8 cellular contexts compared by ENCODE assay signal in genomic region chr3:21752749-21753347, GRCh38. TPM values are rescaled to one million over a fixed set of nuclear protein-coding genes. Genes with fewer than 3 reads are reported as not detected.
DNase-seq lines count a peak whose midpoint lies in the region; ATAC-seq and TF ChIP-seq lines count a peak whose summit lies in the region.

No MANE protein-coding gene starts in this region.

- no peak overlapping the region for H3K27ac Mint-ChIP-seq in type B pancreatic cell
- H3K27ac Mint-ChIP-seq in activated T-cell treated with anti-CD3 and anti-CD28 coated beads, Interleukin-2, amount 50 U/mL, for 24 hours = no peak overlapping the region

- no peaks in the 10 kb centered on the region for H3K9me3 ChIP-seq in heart left ventricle

- H3K4me3 Mint-ChIP-seq in type B pancreatic cell = no peak overlapping the region
- no peak overlapping the region for H3K4me3 Mint-ChIP-seq in activated T-cell treated with anti-CD3 and anti-CD28 coated beads, Interleukin-2, amount 50 U/mL, for 24 hours

- no peak for TF ChIP-seq POLR2A in heart left ventricle (IDR thresholded peaks at IDR 0.05)

- WGBS in heart left ventricle, 4 donors = 15 to 25% (median 21%) methylated on average over 3 of the region's 3 CpGs

- H3K9me3 Mint-ChIP-seq in type B pancreatic cell = no peaks in the 10 kb centered on the region
- H3K9me3 Mint-ChIP-seq in activated T-cell treated with anti-CD3 and anti-CD28 coated beads, Interleukin-2, amount 50 U/mL, for 24 hours = peaks cover 3% of the 10 kb centered on the region

- peak overlapping the region in 3 of 12 donors; percentile 5 to 33 (median 13) for H3K27ac ChIP-seq in heart left ventricle

- no peaks in the 10 kb centered on the region for H3K27me3 ChIP-seq in heart left ventricle

- ATAC-seq in SK-N-SH treated with all-trans-retinoic acid at 6 μM for 48 hours (peak; percentile 60), heart left ventricle (peak in 3 of 4 donors; percentile 61 to 78 (median 75))

- DNase-seq in DMS 273 treated with DMSO at 0.1 percent for 48 hours (lab: John Stamatoyannopoulos, UW) (peak; percentile 60), HuH-7.5 (ENCODE audit: low spot score) (peak; percentile 16), heart left ventricle (peak in 3 of 5 donors; percentile 29 to 36 (median 29)), type B pancreatic cell (ENCODE audit: extremely low spot score, unreplicated experiment) (no peak), NCI-H345 treated with DMSO at 0.1 percent for 48 hours (lab: John Stamatoyannopoulos, UW; ENCODE audit: unreplicated experiment) (no peak)
- DNase-seq in activated effector memory CD4-positive, alpha-beta T cell treated with anti-CD3 and anti-CD28 coated beads, Interleukin-2, amount 50 U/mL, for 16 hours = no peak
- no peak for DNase-seq in activated T-cell treated with anti-CD3 and anti-CD28 coated beads, Interleukin-2, amount 50 U/mL, for 24 hours

- intact Hi-C loops in heart left ventricle (cut with DNase I) = loop anchor here (1.0 to 10.0 kb wide), 15 partner anchors 39 to 1241 kb away; no protein-coding TSS in a partner anchor

- H3K4me3 ChIP-seq in heart left ventricle = no peak overlapping the region

- H3K4me1 Mint-ChIP-seq in type B pancreatic cell (ENCODE audit: unreplicated experiment) = peaks cover 19% of the 10 kb centered on the region
- no peaks in the 10 kb centered on the region for H3K4me1 Mint-ChIP-seq in activated T-cell treated with anti-CD3 and anti-CD28 coated beads, Interleukin-2, amount 50 U/mL, for 24 hours (ENCODE audit: low read depth)

- no peaks in the 10 kb centered on the region for H3K36me3 Mint-ChIP-seq in type B pancreatic cell
- no peaks in the 10 kb centered on the region for H3K36me3 Mint-ChIP-seq in activated T-cell treated with anti-CD3 and anti-CD28 coated beads, Interleukin-2, amount 50 U/mL, for 24 hours (ENCODE audit: low read depth)

- peak; percentile 60 to 91 (median 76) for TF ChIP-seq CTCF in heart left ventricle (IDR thresholded peaks at IDR 0.05)
- TF ChIP-seq CTCF in type B pancreatic cell (conservative IDR thresholded peaks at IDR 0.05) = peak; percentile 73

- H3K27me3 Mint-ChIP-seq in type B pancreatic cell = peaks cover 23% of the 10 kb centered on the region
- H3K27me3 Mint-ChIP-seq in activated T-cell treated with anti-CD3 and anti-CD28 coated beads, Interleukin-2, amount 50 U/mL, for 24 hours = peaks cover 10% of the 10 kb centered on the region

- peaks cover 0 to 34% (median 5%) of the 10 kb centered on the region in 12 donors for H3K4me1 ChIP-seq in heart left ventricle

- no peaks in the 10 kb centered on the region for H3K36me3 ChIP-seq in heart left ventricle

TF ChIP-seq in SK-N-SH treated with all-trans-retinoic acid at 6 μM for 48 hours, 23 proteins besides CTCF, POLR2A, EP300 and RAD21:
- no peak for TF ChIP-seq TOX (CRISPR knock-in tag; IDR thresholded peaks at IDR 0.05; ENCODE audit: borderline replicate concordance)
- TF ChIP-seq PATZ1 (CRISPR knock-in tag; IDR thresholded peaks at IDR 0.05; ENCODE audit: borderline replicate concordance) = no peak
- no peak for TF ChIP-seq TCF4 (CRISPR knock-in tag; IDR thresholded peaks at IDR 0.05; ENCODE audit: borderline replicate concordance)
- no peak for TF ChIP-seq ZFP3 (CRISPR knock-in tag; IDR thresholded peaks at IDR 0.05)
- TF ChIP-seq ESRRG (CRISPR knock-in tag; IDR thresholded peaks at IDR 0.05) = no peak
- TF ChIP-seq SNAI2 (CRISPR knock-in tag; IDR thresholded peaks at IDR 0.05) = no peak

RNA-seq across cellular contexts. Expression of gene ZNF385D, which starts 1.8 kb away (rescaled TPM):
- total RNA-seq in heart left ventricle = 10 to 100 TPM in 4 of 9 donors, 1 to 10 TPM in 5; 1.3 to 19.8 (median 8.6) TPM
- polyA plus RNA-seq in heart left ventricle = 1 to 10 TPM; 3.0 to 7.9 TPM
- 2.2 and 7.5 TPM in 2 replicates for total RNA-seq in type B pancreatic cell (ENCODE audit: low replicate concordance)

Comparison
In these comparisons a context has a peak if more than half of its experiments do, and no peak if none do; other contexts are left out.
1. DNase-seq: peak in DMS 273 treated with DMSO at 0.1 percent for 48 hours (single experiment), HuH-7.5 (single experiment) and heart left ventricle (3 of 5); none in type B pancreatic cell (single experiment), activated effector memory CD4-positive, alpha-beta T cell treated with anti-CD3 and anti-CD28 coated beads, Interleukin-2, amount 50 U/mL, for 16 hours (single experiment), activated T-cell treated with anti-CD3 and anti-CD28 coated beads, Interleukin-2, amount 50 U/mL, for 24 hours (single experiment) and NCI-H345 treated with DMSO at 0.1 percent for 48 hours (single experiment).